Comparison of ENCODE assay signal across 15 cellular contexts in the genomic region with DNA sequence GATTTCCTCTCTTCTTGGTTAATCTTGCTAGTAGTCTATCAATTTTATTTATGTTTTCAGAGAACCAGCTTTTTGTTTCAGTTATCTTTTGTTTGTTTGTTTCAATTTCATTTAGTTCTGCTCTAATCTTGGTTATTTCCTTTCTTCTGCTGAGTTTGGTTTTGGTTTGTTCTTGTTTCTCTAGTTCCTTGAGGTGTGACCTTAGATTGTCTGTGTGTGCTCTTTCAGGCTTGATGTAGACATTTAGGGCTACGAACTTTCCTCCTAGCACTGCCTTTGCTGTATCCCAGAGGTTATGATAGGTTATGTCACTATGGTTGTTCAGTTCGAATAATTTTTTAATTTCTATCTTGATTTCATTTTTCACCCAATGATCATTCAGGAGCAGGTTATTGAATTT.
DNase-seq lines count a peak whose midpoint lies in the region; ATAC-seq and TF ChIP-seq lines count a peak whose summit lies in the region.
"Had no signal": no experiment of that assay in that cellular context is flagged by ENCODE, and none has a peak within 500 bp of the region (broad histone marks: within the 10 kb centered on the region; RNA-seq: fewer than 3 reads in every experiment).

No MANE protein-coding gene starts in this region.

- H3K27ac ChIP-seq in spleen = peak overlapping the region in 5 of 8 donors; percentile 55 to 71 (median 66)
- H3K27ac ChIP-seq: right lobe of liver, SK-N-MC had no signal

- peak; percentile 54 for ATAC-seq in GM21717 (IDR thresholded peaks at IDR 0.05; ENCODE audit: unreplicated experiment)
- ATAC-seq: right lobe of liver had no signal

- peaks cover 68% of the 10 kb centered on the region for H3K36me3 Mint-ChIP-seq in activated T-cell treated with anti-CD3 and anti-CD28 coated beads, Interleukin-2, amount 50 U/mL, for 24 hours (ENCODE audit: low read depth)
- H3K36me3 Mint-ChIP-seq in IgD-negative memory B cell = peaks cover 25% of the 10 kb centered on the region

- H3K27me3 ChIP-seq in spleen (replicated peaks in 1 of 7) = no peaks in the 10 kb centered on the region
- H3K27me3 ChIP-seq: right lobe of liver had no signal

- H3K27ac Mint-ChIP-seq in activated T-cell treated with anti-CD3 and anti-CD28 coated beads, Interleukin-2, amount 50 U/mL, for 24 hours = peak overlapping the region; percentile 5
- peak overlapping the region in 1 of 3 donors; percentile 73 for H3K27ac Mint-ChIP-seq in IgD-negative memory B cell
- H3K27ac Mint-ChIP-seq: HFFc6 had no signal

- peaks cover 0 to 48% (median 25%) of the 10 kb centered on the region in 6 donors for H3K4me1 ChIP-seq in spleen
- H3K4me1 ChIP-seq: right lobe of liver had no signal

- H3K9me3 ChIP-seq in spleen = no peaks in the 10 kb centered on the region
- H3K9me3 ChIP-seq: right lobe of liver had no signal

- peaks cover 0 to 66% (median 22%) of the 10 kb centered on the region in 6 donors for H3K36me3 ChIP-seq in spleen

- no peak for DNase-seq in activated T-cell treated with anti-CD3 and anti-CD28 coated beads, Interleukin-2, amount 50 U/mL, for 24 hours
- DNase-seq in activated T-cell treated with anti-CD3 and anti-CD28 coated beads, Interleukin-2, amount 50 U/mL, for 48 hours = no peak
- DNase-seq in spleen = no peak
- DNase-seq in GM03348 (ENCODE audit: low spot score) = no peak
- DNase-seq in OCI-M1 (lab: John Stamatoyannopoulos, UW) = no peak
- no peak for DNase-seq in midbrain (lab: John Stamatoyannopoulos, UW)
- DNase-seq: activated CD4-positive, alpha-beta T cell treated with anti-CD3 and anti-CD28 coated beads for 48 hours; cortex of kidney; HFFc6; kidney; NCI-H1417 treated with DMSO at 0.1 percent for 48 hours; right lobe of liver had no signal

- TF ChIP-seq POLR2A in spleen (IDR thresholded peaks at IDR 0.05) = no peak

- no peak overlapping the region for H3K4me3 ChIP-seq in spleen
- H3K4me3 ChIP-seq: right lobe of liver, SK-N-MC had no signal

- intact Hi-C loops in spleen (cut with DNase I; ENCODE audit: low total_unique reads) = no loop called here

- peaks cover 28% of the 10 kb centered on the region for H3K4me1 Mint-ChIP-seq in activated T-cell treated with anti-CD3 and anti-CD28 coated beads, Interleukin-2, amount 50 U/mL, for 24 hours (ENCODE audit: low read depth)
- peaks cover 22 to 30% (median 29%) of the 10 kb centered on the region in 3 donors for H3K4me1 Mint-ChIP-seq in IgD-negative memory B cell

- no peaks in the 10 kb centered on the region for H3K9me3 Mint-ChIP-seq in activated T-cell treated with anti-CD3 and anti-CD28 coated beads, Interleukin-2, amount 50 U/mL, for 24 hours
- peaks cover 0 to 3% (median 1%) of the 10 kb centered on the region in 3 donors for H3K9me3 Mint-ChIP-seq in IgD-negative memory B cell
- H3K9me3 Mint-ChIP-seq: HFFc6 had no signal

- WGBS in spleen, 5 donors = 59 to 74% (median 70%) methylated on average over 2 of the region's 2 CpGs

- H3K27me3 Mint-ChIP-seq in activated T-cell treated with anti-CD3 and anti-CD28 coated beads, Interleukin-2, amount 50 U/mL, for 24 hours = no peaks in the 10 kb centered on the region
- no peaks in the 10 kb centered on the region for H3K27me3 Mint-ChIP-seq in IgD-negative memory B cell

- no peak for TF ChIP-seq CTCF in spleen (IDR thresholded peaks at IDR 0.05 in 8 of 11, conservative IDR thresholded peaks at IDR 0.05 in 3 of 11)

- no peak overlapping the region for H3K4me3 Mint-ChIP-seq in activated T-cell treated with anti-CD3 and anti-CD28 coated beads, Interleukin-2, amount 50 U/mL, for 24 hours
- H3K4me3 Mint-ChIP-seq in IgD-negative memory B cell = peak overlapping the region; percentile 61 to 94 (median 70)
- H3K4me3 Mint-ChIP-seq: HFFc6 had no signal
